Comparison of ENCODE assay signal across 15 cellular contexts in genomic region chr5:30505014-30505886, GRCh38.
A peak's percentile ranks its signal among the peaks of the same experiment; 100 is the strongest.
DNase-seq lines count a peak whose midpoint lies in the region; ATAC-seq and TF ChIP-seq lines count a peak whose summit lies in the region.
"Had no signal": no experiment of that assay in that cellular context is flagged by ENCODE, and none has a peak within 500 bp of the region (broad histone marks: within the 10 kb centered on the region; RNA-seq: fewer than 3 reads in every experiment).

No MANE protein-coding gene starts in this region.

- H3K4me3 ChIP-seq in RWPE2 (ENCODE audit: severe bottlenecking) (no peak overlapping the region), fibroblast of pulmonary artery (replicated peaks; ENCODE audit: low read depth, low read length) (no peak overlapping the region)

- H3K27me3 ChIP-seq in RWPE2 (ENCODE audit: insufficient read depth, poor library complexity, severe bottlenecking): no peaks in the 10 kb centered on the region
- H3K27me3 ChIP-seq: neutrophil had no signal

- H3K36me3 ChIP-seq in RWPE2 (ENCODE audit: low read depth): no peaks in the 10 kb centered on the region
- H3K36me3 ChIP-seq: neutrophil had no signal

- no peak for TF ChIP-seq CTCF in RWPE2 (IDR thresholded peaks at IDR 0.05; ENCODE audit: poor library complexity, severe bottlenecking)
- TF ChIP-seq CTCF in fibroblast of pulmonary artery (IDR thresholded peaks at IDR 0.05; ENCODE audit: low read length, missing control alignments): no peak
- TF ChIP-seq CTCF in GM13976 (IDR thresholded peaks at IDR 0.05; ENCODE audit: borderline replicate concordance, control extremely low read depth, extremely low read depth, insufficient read depth, missing control alignments): no peak

- no peaks in the 10 kb centered on the region for H3K9me3 ChIP-seq in RWPE2 (ENCODE audit: severe bottlenecking)
- H3K9me3 ChIP-seq: Caco-2, neutrophil had no signal

- peaks cover 20% of the 10 kb centered on the region for H3K4me1 ChIP-seq in RWPE2 (ENCODE audit: insufficient read depth, poor library complexity, severe bottlenecking)

- DNase-seq in HS-5 (ENCODE audit: low read depth) (peak; percentile 83), RWPE2 (ENCODE audit: low spot score) (no peak), fibroblast of pulmonary artery (ENCODE audit: low read depth) (peak; percentile 32), non-pigmented ciliary epithelial cell (ENCODE audit: low read depth) (peak; percentile 41), NCI-H446 (lab: John Stamatoyannopoulos, UW) (no peak), iPS-NIHi7 (ENCODE audit: extremely low spot score) (no peak), activated T-cell treated with anti-CD3 and anti-CD28 coated beads for 4 hours (no peak), GM13976 (ENCODE audit: low spot score) (no peak)
- DNase-seq: activated CD8-positive, alpha-beta memory T cell treated with anti-CD3 and anti-CD28 coated beads for 24 hours; Caco-2; immature natural killer cell; NCI-H1105; T-helper 9 cell had no signal

- ATAC-seq in RWPE2 (ENCODE audit: low read depth): peak; percentile 94
- ATAC-seq: stimulated activated effector memory CD8-positive, alpha-beta T cell treated with anti-CD3 and anti-CD28 coated beads, Interleukin-12 subunit alpha, Interleukin-12 subunit beta, amount 100 ng/mL, for 72 hours had no signal

- in situ Hi-C loops in GM13976 (cut with MboI; ENCODE audit: low sequenced_read_pairs, unreplicated experiment): no loop called here

- H3K27ac ChIP-seq in RWPE2 (ENCODE audit: poor library complexity, severe bottlenecking): peak overlapping the region; percentile 67
- H3K27ac ChIP-seq: neutrophil had no signal

Comparison
In these comparisons a context has a peak if more than half of its experiments do, and no peak if none do; other contexts are left out.
1. DNase-seq: peak in HS-5 (single experiment), fibroblast of pulmonary artery (single experiment) and non-pigmented ciliary epithelial cell (single experiment); none in RWPE2 (single experiment), NCI-H446 (0 of 2), iPS-NIHi7 (single experiment), activated T-cell treated with anti-CD3 and anti-CD28 coated beads for 4 hours (single experiment) and GM13976 (single experiment).